In the genomic region with DNA sequence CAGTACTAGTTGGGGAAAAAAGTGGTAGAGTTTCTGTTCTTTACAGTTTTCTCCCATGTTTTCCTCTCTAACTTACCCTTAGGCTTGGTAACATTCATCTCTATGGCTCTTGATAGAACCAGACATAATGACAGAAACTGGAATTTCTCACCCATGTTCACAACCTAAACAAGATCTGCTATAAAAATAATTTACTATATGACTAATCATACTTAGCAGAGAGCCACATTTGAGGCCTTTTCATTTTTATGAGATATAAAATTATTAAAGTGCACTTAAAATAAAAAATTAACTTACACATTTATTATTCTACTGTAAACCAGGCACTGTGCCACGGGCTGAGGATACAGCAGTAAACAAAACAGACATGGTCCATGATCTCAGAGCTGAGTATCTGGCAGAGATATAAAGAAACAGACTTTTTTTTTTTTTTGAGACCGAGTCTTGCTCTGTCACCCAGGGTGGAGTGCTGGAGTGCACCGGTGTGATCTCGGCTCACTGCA, we compare ENCODE assay signal across 17 cellular contexts.
A peak's percentile ranks its signal among the peaks of the same experiment; 100 is the strongest.
DNase-seq lines count a peak whose midpoint lies in the region; ATAC-seq and TF ChIP-seq lines count a peak whose summit lies in the region.
"Had no signal": no experiment of that assay in that cellular context is flagged by ENCODE, and none has a peak within 500 bp of the region (broad histone marks: within the 10 kb centered on the region; RNA-seq: fewer than 3 reads in every experiment).

No MANE protein-coding gene starts in this region.

- POLR2A ChIA-PET in AG04450 (lab: Yijun Ruan, JAX), result no interaction called here
- POLR2A ChIA-PET in activated CD4-positive, alpha-beta T cell treated with anti-CD3 and anti-CD28 coated beads, Interleukin-2, amount 10 ng/mL, durations not matched to agents 7 days and 5 days (lab: Charles Lee), result no interaction called here
- POLR2A ChIA-PET in activated CD4-positive, alpha-beta memory T cell treated with anti-CD3 and anti-CD28 coated beads for 36 hours (lab: Charles Lee), result no interaction called here

- no peaks in the 10 kb centered on the region for H3K9me3 Mint-ChIP-seq in HFFc6
- peaks cover 3% of the 10 kb centered on the region for H3K9me3 Mint-ChIP-seq in activated CD4-positive, alpha-beta T cell treated with anti-CD3 and anti-CD28 coated beads, Interleukin-2, amount 10 ng/mL, durations not matched to agents 7 days and 5 days
- H3K9me3 Mint-ChIP-seq in activated CD4-positive, alpha-beta memory T cell treated with anti-CD3 and anti-CD28 coated beads for 36 hours, result no peaks in the 10 kb centered on the region
- H3K9me3 Mint-ChIP-seq: activated B cell treated with CpG ODN at 0.5 μM for 24 hours; activated T-cell treated with anti-CD3 and anti-CD28 coated beads, Interleukin-2, amount 50 U/mL, for 4 hours; H9; stimulated activated effector memory CD8-positive, alpha-beta T cell treated with anti-CD3 and anti-CD28 coated beads, Interleukin-12 subunit alpha, Interleukin-12 subunit beta, amount 100 ng/mL, for 72 hours had no signal

- H4K91ac ChIP-seq in mesenchymal stem cell (ENCODE audit: low read length), result no peak overlapping the region

- intact Hi-C loops in activated CD4-positive, alpha-beta memory T cell treated with anti-CD3 and anti-CD28 coated beads for 36 hours (cut with micrococcal nuclease), result no loop called here

- peaks cover 34% of the 10 kb centered on the region for H3K4me1 Mint-ChIP-seq in HFFc6 (ENCODE audit: low read depth)
- H3K4me1 Mint-ChIP-seq in activated CD4-positive, alpha-beta T cell treated with anti-CD3 and anti-CD28 coated beads, Interleukin-2, amount 10 ng/mL, durations not matched to agents 7 days and 5 days, result peaks cover 32% of the 10 kb centered on the region
- H3K4me1 Mint-ChIP-seq in activated CD4-positive, alpha-beta memory T cell treated with anti-CD3 and anti-CD28 coated beads for 36 hours (ENCODE audit: low read depth), result peaks cover 10% of the 10 kb centered on the region

- no peak overlapping the region for H3K27ac ChIP-seq in AG04450 (ENCODE audit: low read depth, low read length)
- H3K27ac ChIP-seq in mesenchymal stem cell (ENCODE audit: low read length, poor library complexity, severe bottlenecking), result no peak overlapping the region
- H3K27ac ChIP-seq: psoas muscle had no signal

- H3K9me3 ChIP-seq in AG04450 (ENCODE audit: control insufficient read depth, insufficient read depth, low read length) (no peaks in the 10 kb centered on the region), mesenchymal stem cell (ENCODE audit: control insufficient read depth, low read length) (no peaks in the 10 kb centered on the region)
- H3K9me3 ChIP-seq: ascending aorta, psoas muscle had no signal

- no peaks in the 10 kb centered on the region for H3K27me3 ChIP-seq in AG04450 (ENCODE audit: control insufficient read depth, insufficient read depth, low read length)
- H3K27me3 ChIP-seq in mesenchymal stem cell (ENCODE audit: control insufficient read depth in 1 of 2, insufficient read depth in 1 of 2, low read length in 2 of 2), result no peaks in the 10 kb centered on the region
- H3K27me3 ChIP-seq: ascending aorta had no signal

- no peak overlapping the region for H3K23ac ChIP-seq in mesenchymal stem cell (ENCODE audit: low read length in 2 of 2)

- no peak overlapping the region for H3K4me3 ChIP-seq in AG04450 (ENCODE audit: low read depth, low read length)
- H3K4me3 ChIP-seq in cardiac fibroblast (replicated peaks in 1 of 2; ENCODE audit: low read depth in 2 of 2, low read length in 2 of 2), result no peak overlapping the region
- H3K4me3 ChIP-seq in mesenchymal stem cell (ENCODE audit: insufficient read depth in 1 of 2, low read depth in 1 of 2, low read length in 2 of 2), result no peak overlapping the region
- H3K4me3 ChIP-seq: psoas muscle had no signal

- H3K79me1 ChIP-seq in mesenchymal stem cell (replicated peaks; ENCODE audit: low read length, poor library complexity, severe bottlenecking), result peaks cover 35% of the 10 kb centered on the region

- H3K36me3 Mint-ChIP-seq in HFFc6 (ENCODE audit: low read depth), result no peaks in the 10 kb centered on the region
- peaks cover 20% of the 10 kb centered on the region for H3K36me3 Mint-ChIP-seq in activated CD4-positive, alpha-beta T cell treated with anti-CD3 and anti-CD28 coated beads, Interleukin-2, amount 10 ng/mL, durations not matched to agents 7 days and 5 days (ENCODE audit: low read depth)
- no peaks in the 10 kb centered on the region for H3K36me3 Mint-ChIP-seq in activated CD4-positive, alpha-beta memory T cell treated with anti-CD3 and anti-CD28 coated beads for 36 hours
- H3K36me3 Mint-ChIP-seq: stimulated activated effector memory CD8-positive, alpha-beta T cell treated with anti-CD3 and anti-CD28 coated beads, Interleukin-12 subunit alpha, Interleukin-12 subunit beta, amount 100 ng/mL, for 72 hours had no signal

- H4K8ac ChIP-seq in mesenchymal stem cell (ENCODE audit: low read length), result no peak overlapping the region

- H2AFZ ChIP-seq in mesenchymal stem cell (ENCODE audit: low read depth, low read length), result no peak overlapping the region

- no peak overlapping the region for H2BK120ac ChIP-seq in mesenchymal stem cell (ENCODE audit: low read depth, low read length)

- CTCF ChIA-PET in AG04450 (lab: Charles Lee), result interaction anchor here (0.6 to 1.3 kb wide), 3 partner anchors 109 to 245 kb away, joined by 3 read pairs; no protein-coding TSS in a partner anchor
- CTCF ChIA-PET in activated CD4-positive, alpha-beta T cell treated with anti-CD3 and anti-CD28 coated beads, Interleukin-2, amount 10 ng/mL, durations not matched to agents 7 days and 5 days (lab: Charles Lee), result interaction anchor here (0.8 kb wide), 1 partner anchor 81 kb away, joined by 3 read pairs; no protein-coding TSS in a partner anchor
- CTCF ChIA-PET in activated CD4-positive, alpha-beta memory T cell treated with anti-CD3 and anti-CD28 coated beads for 36 hours (lab: Charles Lee), result no interaction called here

- H3K9ac ChIP-seq in mesenchymal stem cell (ENCODE audit: low read length), result peak overlapping the region; percentile 64

- H3K4me3 Mint-ChIP-seq in HFFc6, result no peak overlapping the region
- no peak overlapping the region for H3K4me3 Mint-ChIP-seq in activated CD4-positive, alpha-beta T cell treated with anti-CD3 and anti-CD28 coated beads, Interleukin-2, amount 10 ng/mL, durations not matched to agents 7 days and 5 days
- no peak overlapping the region for H3K4me3 Mint-ChIP-seq in activated CD4-positive, alpha-beta memory T cell treated with anti-CD3 and anti-CD28 coated beads for 36 hours
- H3K4me3 Mint-ChIP-seq: activated B cell treated with CpG ODN at 0.5 μM for 24 hours; activated T-cell treated with anti-CD3 and anti-CD28 coated beads, Interleukin-2, amount 50 U/mL, for 4 hours; H9; stimulated activated effector memory CD8-positive, alpha-beta T cell treated with anti-CD3 and anti-CD28 coated beads, Interleukin-12 subunit alpha, Interleukin-12 subunit beta, amount 100 ng/mL, for 72 hours had no signal

- DNase-seq in AG04450 (ENCODE audit: low read depth, low spot score) (peak; percentile 7), HFFc6 (peak; percentile 25), cardiac fibroblast (ENCODE audit: low read depth in 2 of 2) (peak; percentile 23 to 39), mesenchymal stem cell (peak; percentile 43), GM19240 (ENCODE audit: insufficient read length, low spot score) (no peak)
- DNase-seq in activated CD4-positive, alpha-beta T cell treated with anti-CD3 and anti-CD28 coated beads, Interleukin-2, amount 10 ng/mL, durations not matched to agents 7 days and 5 days, result no peak
- DNase-seq in activated CD4-positive, alpha-beta memory T cell treated with anti-CD3 and anti-CD28 coated beads for 36 hours, result no peak
- DNase-seq: activated B cell treated with CpG ODN at 0.5 μM for 24 hours; activated T-cell treated with anti-CD3 and anti-CD28 coated beads, Interleukin-2, amount 50 U/mL, for 4 hours; H9; NCI-H1048; NCI-H774; psoas muscle; SHP77 treated with DMSO at 0.1 percent for 48 hours had no signal

- H3K27me3 Mint-ChIP-seq in HFFc6 (ENCODE audit: insufficient read depth), result no peaks in the 10 kb centered on the region
- no peaks in the 10 kb centered on the region for H3K27me3 Mint-ChIP-seq in activated CD4-positive, alpha-beta T cell treated with anti-CD3 and anti-CD28 coated beads, Interleukin-2, amount 10 ng/mL, durations not matched to agents 7 days and 5 days
- H3K27me3 Mint-ChIP-seq in activated CD4-positive, alpha-beta memory T cell treated with anti-CD3 and anti-CD28 coated beads for 36 hours, result no peaks in the 10 kb centered on the region
- H3K27me3 Mint-ChIP-seq: activated B cell treated with CpG ODN at 0.5 μM for 24 hours had no signal

- no peak overlapping the region for H3K4me2 ChIP-seq in mesenchymal stem cell (ENCODE audit: low read length, poor library complexity, severe bottlenecking)

- no peak overlapping the region for H3K14ac ChIP-seq in mesenchymal stem cell (ENCODE audit: low read length in 2 of 2)

- WGBS in mesenchymal stem cell, result 55% methylated on average over 4 of the region's 4 CpGs

- H3K4me1 ChIP-seq in mesenchymal stem cell (ENCODE audit: control insufficient read depth, insufficient read depth, low read depth, low read length), result no peaks in the 10 kb centered on the region

- no peak for TF ChIP-seq CTCF in AG04450 (IDR thresholded peaks at IDR 0.05; ENCODE audit: low read depth, low read length)
- TF ChIP-seq CTCF in HFFc6 (IDR thresholded peaks at IDR 0.05), result no peak
- TF ChIP-seq CTCF in cardiac fibroblast (IDR thresholded peaks at IDR 0.05; ENCODE audit: low read depth, low read length), result no peak

- ATAC-seq in HG03196 (IDR thresholded peaks at IDR 0.05; ENCODE audit: unreplicated experiment), result no peak
- ATAC-seq: activated T-cell treated with anti-CD3 and anti-CD28 coated beads, Interleukin-2, amount 50 U/mL, for 4 hours; psoas muscle; stimulated activated effector memory CD8-positive, alpha-beta T cell treated with anti-CD3 and anti-CD28 coated beads, Interleukin-12 subunit alpha, Interleukin-12 subunit beta, amount 100 ng/mL, for 72 hours had no signal

- H3K27ac Mint-ChIP-seq in HFFc6, result peak overlapping the region; percentile 62
- no peak overlapping the region for H3K27ac Mint-ChIP-seq in activated CD4-positive, alpha-beta T cell treated with anti-CD3 and anti-CD28 coated beads, Interleukin-2, amount 10 ng/mL, durations not matched to agents 7 days and 5 days
- H3K27ac Mint-ChIP-seq in activated CD4-positive, alpha-beta memory T cell treated with anti-CD3 and anti-CD28 coated beads for 36 hours, result no peak overlapping the region
- H3K27ac Mint-ChIP-seq: activated B cell treated with CpG ODN at 0.5 μM for 24 hours; stimulated activated effector memory CD8-positive, alpha-beta T cell treated with anti-CD3 and anti-CD28 coated beads, Interleukin-12 subunit alpha, Interleukin-12 subunit beta, amount 100 ng/mL, for 72 hours had no signal

- H2BK15ac ChIP-seq in mesenchymal stem cell (ENCODE audit: low read depth, poor library complexity, severe bottlenecking), result no peak overlapping the region

- H3K4ac ChIP-seq in mesenchymal stem cell (ENCODE audit: low read depth in 1 of 2, low read length in 2 of 2), result no peak overlapping the region

- no peaks in the 10 kb centered on the region for H3K36me3 ChIP-seq in mesenchymal stem cell (ENCODE audit: control insufficient read depth in 1 of 2, insufficient read depth in 2 of 2, low read depth in 1 of 2, low read length in 2 of 2)
- H3K36me3 ChIP-seq: ascending aorta had no signal

- H2AK5ac ChIP-seq in mesenchymal stem cell (ENCODE audit: low read length, severe bottlenecking), result no peak overlapping the region

- no peak overlapping the region for H2BK12ac ChIP-seq in mesenchymal stem cell (ENCODE audit: low read length in 2 of 2)

- no peak overlapping the region for H2BK5ac ChIP-seq in mesenchymal stem cell (ENCODE audit: low read depth, low read length, poor library complexity, severe bottlenecking)

- H3K18ac ChIP-seq in mesenchymal stem cell (ENCODE audit: low read depth in 1 of 2, low read length in 2 of 2), result no peak overlapping the region

Comparison
In these comparisons a context has a peak if more than half of its experiments do, and no peak if none do; other contexts are left out.
1. DNase-seq: peak in AG04450 (single experiment), HFFc6 (single experiment), cardiac fibroblast (2 of 2) and mesenchymal stem cell (single experiment); none in GM19240 (single experiment), activated CD4-positive, alpha-beta T cell treated with anti-CD3 and anti-CD28 coated beads, Interleukin-2, amount 10 ng/mL, durations not matched to agents 7 days and 5 days (single experiment) and activated CD4-positive, alpha-beta memory T cell treated with anti-CD3 and anti-CD28 coated beads for 36 hours (single experiment).